ENCODE assay signal across 8 cellular contexts in genomic region chr7:17233643-17234397, GRCh38.
DNase-seq lines count a peak whose midpoint lies in the region; ATAC-seq lines count a peak whose summit lies in the region.

No MANE protein-coding gene starts in this region.

- peak overlapping the region; percentile 94 for H3K27ac Mint-ChIP-seq in activated CD4-positive, alpha-beta T cell treated with anti-CD3 and anti-CD28 coated beads for 36 hours

- H3K9me3 Mint-ChIP-seq in activated CD4-positive, alpha-beta T cell treated with anti-CD3 and anti-CD28 coated beads for 36 hours (ENCODE audit: low read depth), result peaks cover 8% of the 10 kb centered on the region

- ATAC-seq in GM19455 (IDR thresholded peaks at IDR 0.05; ENCODE audit: unreplicated experiment) (peak; percentile 49), HG03520 (IDR thresholded peaks at IDR 0.05; ENCODE audit: unreplicated experiment) (peak; percentile 40), esophagus mucosa (no peak)
- ATAC-seq in activated CD4-positive, alpha-beta T cell treated with anti-CD3 and anti-CD28 coated beads for 36 hours, result peak; percentile 49

- POLR2A ChIA-PET in activated CD4-positive, alpha-beta T cell treated with anti-CD3 and anti-CD28 coated beads for 36 hours (lab: Charles Lee), result no interaction called here

- peaks cover 7% of the 10 kb centered on the region for H3K36me3 Mint-ChIP-seq in activated CD4-positive, alpha-beta T cell treated with anti-CD3 and anti-CD28 coated beads for 36 hours (ENCODE audit: low read depth)

- H3K4me1 Mint-ChIP-seq in activated CD4-positive, alpha-beta T cell treated with anti-CD3 and anti-CD28 coated beads for 36 hours, result peaks cover 44% of the 10 kb centered on the region

- H3K4me3 Mint-ChIP-seq in activated CD4-positive, alpha-beta T cell treated with anti-CD3 and anti-CD28 coated beads for 36 hours, result peak overlapping the region; percentile 65

- intact Hi-C loops in activated CD4-positive, alpha-beta T cell treated with anti-CD3 and anti-CD28 coated beads for 36 hours (cut with DNase I, micrococcal nuclease), result loop anchor here (1.0 to 5.0 kb wide), 11 partner anchors 27 to 708 kb away; partner anchors contain the start of genes AHR (in 2 of the 2) and SNX13 (in 1 of the 2)

- CTCF ChIA-PET in activated CD4-positive, alpha-beta T cell treated with anti-CD3 and anti-CD28 coated beads for 36 hours (lab: Charles Lee), result no interaction called here

- peak; percentile 42 to 57 for DNase-seq in AML-193 (lab: John Stamatoyannopoulos, UW)
- DNase-seq in activated CD4-positive, alpha-beta T cell treated with anti-CD3 and anti-CD28 coated beads for 36 hours, result peak; percentile 56
- peak; percentile 40 for DNase-seq in effector CD4-positive, alpha-beta T cell
- peak; percentile 6 to 35 for DNase-seq in stimulated activated CD4-positive, alpha-beta T cell treated with anti-CD3 and anti-CD28 coated beads, Interleukin-4, amount 100 ng/mL, for 4 hours
- DNase-seq in GM19240 (ENCODE audit: insufficient read length, low spot score), result no peak

- H3K27me3 Mint-ChIP-seq in activated CD4-positive, alpha-beta T cell treated with anti-CD3 and anti-CD28 coated beads for 36 hours, result no peaks in the 10 kb centered on the region
